In genomic region chr18:77086034-77086433, GRCh38 we compare ENCODE assay signal across 10 cellular contexts. TPM values are rescaled to one million over a fixed set of nuclear protein-coding genes. Genes with fewer than 3 reads are reported as not detected.
DNase-seq lines count a peak whose midpoint lies in the region; ATAC-seq and TF ChIP-seq lines count a peak whose summit lies in the region.
"Had no signal": no experiment of that assay in that cellular context is flagged by ENCODE, and none has a peak within 500 bp of the region (broad histone marks: within the 10 kb centered on the region; RNA-seq: fewer than 3 reads in every experiment).

No MANE protein-coding gene starts in this region.

- H3K36me3 ChIP-seq in stomach: peaks cover 0 to 10% (median 0%) of the 10 kb centered on the region in 4 donors

- H3K4me3 ChIP-seq in stomach: peak overlapping the region in 1 of 4 donors; percentile 39

- H3K36me3 Mint-ChIP-seq in activated CD4-positive, alpha-beta memory T cell treated with anti-CD3 and anti-CD28 coated beads for 36 hours: peaks cover 15% of the 10 kb centered on the region
- peaks cover 62% of the 10 kb centered on the region for H3K36me3 Mint-ChIP-seq in activated CD4-positive, alpha-beta memory T cell treated with anti-CD3 and anti-CD28 coated beads, Interleukin-2, amount 10 ng/mL, durations not matched to agents 7 days and 5 days (ENCODE audit: low read depth)
- H3K36me3 Mint-ChIP-seq in activated CD8-positive, alpha-beta T cell treated with anti-CD3 and anti-CD28 coated beads, Interleukin-2, amount 10 ng/mL, durations not matched to agents 7 days and 5 days (ENCODE audit: low read depth): peaks cover 71% of the 10 kb centered on the region

- TF ChIP-seq EP300 in stomach (IDR thresholded peaks at IDR 0.05): no peak

- TF ChIP-seq CTCF in stomach (IDR thresholded peaks at IDR 0.05): no peak

- intact Hi-C loops in activated CD4-positive, alpha-beta memory T cell treated with anti-CD3 and anti-CD28 coated beads for 36 hours (cut with micrococcal nuclease): loop anchor here (1.0 kb wide), 1 partner anchor 16 kb away; no protein-coding TSS in a partner anchor
- intact Hi-C loops in stomach (cut with DNase I; ENCODE audit: low total_unique reads): no loop called here

- H3K27ac Mint-ChIP-seq in activated CD4-positive, alpha-beta memory T cell treated with anti-CD3 and anti-CD28 coated beads for 36 hours: peak overlapping the region; percentile 29
- H3K27ac Mint-ChIP-seq in activated CD4-positive, alpha-beta memory T cell treated with anti-CD3 and anti-CD28 coated beads, Interleukin-2, amount 10 ng/mL, durations not matched to agents 7 days and 5 days: no peak overlapping the region
- H3K27ac Mint-ChIP-seq in activated CD8-positive, alpha-beta T cell treated with anti-CD3 and anti-CD28 coated beads, Interleukin-2, amount 10 ng/mL, durations not matched to agents 7 days and 5 days: peak overlapping the region; percentile 32

- 57 to 79% (median 63%) methylated on average over 3 of the region's 3 CpGs for WGBS in stomach, 5 donors

- H3K4me1 Mint-ChIP-seq in activated CD4-positive, alpha-beta memory T cell treated with anti-CD3 and anti-CD28 coated beads for 36 hours (ENCODE audit: low read depth): peaks cover 65% of the 10 kb centered on the region
- peaks cover 58% of the 10 kb centered on the region for H3K4me1 Mint-ChIP-seq in activated CD4-positive, alpha-beta memory T cell treated with anti-CD3 and anti-CD28 coated beads, Interleukin-2, amount 10 ng/mL, durations not matched to agents 7 days and 5 days
- H3K4me1 Mint-ChIP-seq in activated CD8-positive, alpha-beta T cell treated with anti-CD3 and anti-CD28 coated beads, Interleukin-2, amount 10 ng/mL, durations not matched to agents 7 days and 5 days (ENCODE audit: low read depth): peaks cover 60% of the 10 kb centered on the region

- no peak for TF ChIP-seq POLR2A in stomach (IDR thresholded peaks at IDR 0.05)

- no peak overlapping the region for H3K4me3 Mint-ChIP-seq in activated CD4-positive, alpha-beta memory T cell treated with anti-CD3 and anti-CD28 coated beads for 36 hours
- no peak overlapping the region for H3K4me3 Mint-ChIP-seq in activated CD4-positive, alpha-beta memory T cell treated with anti-CD3 and anti-CD28 coated beads, Interleukin-2, amount 10 ng/mL, durations not matched to agents 7 days and 5 days
- no peak overlapping the region for H3K4me3 Mint-ChIP-seq in activated CD8-positive, alpha-beta T cell treated with anti-CD3 and anti-CD28 coated beads, Interleukin-2, amount 10 ng/mL, durations not matched to agents 7 days and 5 days

- CTCF ChIA-PET in activated CD4-positive, alpha-beta memory T cell treated with anti-CD3 and anti-CD28 coated beads for 36 hours (lab: Charles Lee): interaction anchor here (1.2 kb wide), 1 partner anchor 23 kb away, joined by 3 read pairs; no protein-coding TSS in a partner anchor
- CTCF ChIA-PET in activated CD4-positive, alpha-beta memory T cell treated with anti-CD3 and anti-CD28 coated beads, Interleukin-2, amount 10 ng/mL, durations not matched to agents 7 days and 5 days (lab: Charles Lee): interaction anchor here (0.6 to 0.9 kb wide), 4 partner anchors 22 to 284 kb away, joined by 3 to 6 read pairs (median 4); no protein-coding TSS in a partner anchor
- CTCF ChIA-PET in activated CD8-positive, alpha-beta T cell treated with anti-CD3 and anti-CD28 coated beads, Interleukin-2, amount 10 ng/mL, durations not matched to agents 7 days and 5 days (lab: Charles Lee): interaction anchor here (1.0 to 1.4 kb wide), 2 partner anchors 10 to 17 kb away, joined by 3 to 4 read pairs; no protein-coding TSS in a partner anchor

- H3K4me1 ChIP-seq in stomach: peaks cover 26 to 93% (median 56%) of the 10 kb centered on the region in 4 donors

- ATAC-seq in activated CD8-positive, alpha-beta T cell treated with anti-CD3 and anti-CD28 coated beads, Interleukin-2, amount 10 ng/mL, durations not matched to agents 7 days and 5 days: no peak
- ATAC-seq in HG03039 (IDR thresholded peaks at IDR 0.05; ENCODE audit: unreplicated experiment) (no peak), HG02870 (IDR thresholded peaks at IDR 0.05; ENCODE audit: unreplicated experiment) (no peak)

- DNase-seq in activated CD4-positive, alpha-beta memory T cell treated with anti-CD3 and anti-CD28 coated beads for 36 hours: no peak
- DNase-seq in activated CD4-positive, alpha-beta memory T cell treated with anti-CD3 and anti-CD28 coated beads, Interleukin-2, amount 10 ng/mL, durations not matched to agents 7 days and 5 days: no peak
- no peak for DNase-seq in activated CD8-positive, alpha-beta T cell treated with anti-CD3 and anti-CD28 coated beads, Interleukin-2, amount 10 ng/mL, durations not matched to agents 7 days and 5 days
- DNase-seq in hepatic stellate cell (ENCODE audit: low spot score): peak; percentile 66
- DNase-seq in stomach: no peak
- no peak for DNase-seq in NCI-H226
- DNase-seq: amygdala, NCI-H1417 had no signal

- H3K27me3 Mint-ChIP-seq in activated CD4-positive, alpha-beta memory T cell treated with anti-CD3 and anti-CD28 coated beads for 36 hours: no peaks in the 10 kb centered on the region
- no peaks in the 10 kb centered on the region for H3K27me3 Mint-ChIP-seq in activated CD4-positive, alpha-beta memory T cell treated with anti-CD3 and anti-CD28 coated beads, Interleukin-2, amount 10 ng/mL, durations not matched to agents 7 days and 5 days
- H3K27me3 Mint-ChIP-seq in activated CD8-positive, alpha-beta T cell treated with anti-CD3 and anti-CD28 coated beads, Interleukin-2, amount 10 ng/mL, durations not matched to agents 7 days and 5 days (ENCODE audit: low read depth): no peaks in the 10 kb centered on the region

- no peaks in the 10 kb centered on the region for H3K9me3 ChIP-seq in stomach

- POLR2A ChIA-PET in activated CD4-positive, alpha-beta memory T cell treated with anti-CD3 and anti-CD28 coated beads for 36 hours (lab: Charles Lee): no interaction called here
- POLR2A ChIA-PET in activated CD4-positive, alpha-beta memory T cell treated with anti-CD3 and anti-CD28 coated beads, Interleukin-2, amount 10 ng/mL, durations not matched to agents 7 days and 5 days (lab: Charles Lee): interaction anchor here (1.2 kb wide), 1 partner anchor 16 kb away, joined by 5 read pairs; no protein-coding TSS in a partner anchor
- POLR2A ChIA-PET in activated CD8-positive, alpha-beta T cell treated with anti-CD3 and anti-CD28 coated beads, Interleukin-2, amount 10 ng/mL, durations not matched to agents 7 days and 5 days (lab: Charles Lee): no interaction called here

- H3K9me3 Mint-ChIP-seq in activated CD4-positive, alpha-beta memory T cell treated with anti-CD3 and anti-CD28 coated beads for 36 hours: no peaks in the 10 kb centered on the region
- H3K9me3 Mint-ChIP-seq in activated CD4-positive, alpha-beta memory T cell treated with anti-CD3 and anti-CD28 coated beads, Interleukin-2, amount 10 ng/mL, durations not matched to agents 7 days and 5 days: no peaks in the 10 kb centered on the region
- H3K9me3 Mint-ChIP-seq in activated CD8-positive, alpha-beta T cell treated with anti-CD3 and anti-CD28 coated beads, Interleukin-2, amount 10 ng/mL, durations not matched to agents 7 days and 5 days (ENCODE audit: insufficient read depth): no peaks in the 10 kb centered on the region

- H3K27ac ChIP-seq in stomach: peak overlapping the region in 4 of 5 donors; percentile 47 to 87 (median 74)

- H3K27me3 ChIP-seq in stomach: no peaks in the 10 kb centered on the region

RNA-seq across cellular contexts. Expression of gene MBP, which starts 46.5 kb away (rescaled TPM):
- 10 to 100 TPM; 38.9 to 40.4 TPM for total RNA-seq in activated CD4-positive, alpha-beta memory T cell treated with anti-CD3 and anti-CD28 coated beads for 36 hours
- total RNA-seq in activated CD4-positive, alpha-beta memory T cell treated with anti-CD3 and anti-CD28 coated beads, Interleukin-2, amount 10 ng/mL, durations not matched to agents 7 days and 5 days: 10 to 100 TPM; 81.4 to 95.3 TPM
- 10 to 100 TPM; 86.5 to 87.0 TPM for total RNA-seq in activated CD8-positive, alpha-beta T cell treated with anti-CD3 and anti-CD28 coated beads, Interleukin-2, amount 10 ng/mL, durations not matched to agents 7 days and 5 days
- total RNA-seq in stomach: 100 to 1,000 TPM in 1 of 5 donors, 10 to 100 TPM in 4; 30.4 to 407 (median 43.8) TPM
- polyA plus RNA-seq in stomach: 10 to 100 TPM in 1 of 3 donors, 1 to 10 TPM in 2; 7.9 to 16.8 (median 8.1) TPM
